ENCODE assay signal across 12 cellular contexts in genomic region chr2:38261569-38262513, GRCh38.
DNase-seq lines count a peak whose midpoint lies in the region; ATAC-seq and TF ChIP-seq lines count a peak whose summit lies in the region.
"Had no signal": no experiment of that assay in that cellular context is flagged by ENCODE, and none has a peak within 500 bp of the region (broad histone marks: within the 10 kb centered on the region; RNA-seq: fewer than 3 reads in every experiment).

No MANE protein-coding gene starts in this region.

- no peak overlapping the region for H2BK5ac ChIP-seq in neuronal stem cell (ENCODE audit: low read length)

- peak; percentile 35 for ATAC-seq in GM18858 (IDR thresholded peaks at IDR 0.05; ENCODE audit: unreplicated experiment)
- ATAC-seq in HG02884 (IDR thresholded peaks at IDR 0.05; ENCODE audit: unreplicated experiment), result no peak
- no peak for ATAC-seq in stimulated activated naive B cell treated with anti-CD40 and anti-IgM and Interleukin-4, amounts not matched to agents 10 μg/mL and 1 μg/mL and 100 μg/mL, for 72 hours (replicated peaks)

- no peak overlapping the region for H4K91ac ChIP-seq in neuronal stem cell (ENCODE audit: low read depth, low read length, poor library complexity)

- no peaks in the 10 kb centered on the region for H3K79me1 ChIP-seq in neuronal stem cell (ENCODE audit: low read depth, low read length)

- H3K27me3 Mint-ChIP-seq in CD14-positive monocyte (ENCODE audit: low read depth in 3 of 3), result peaks cover 0 to 2% (median 2%) of the 10 kb centered on the region in 3 donors
- H3K27me3 Mint-ChIP-seq in T-helper 2 cell treated with Interferon-gamma antibody and Interleukin-4, amounts not matched to agents 5 μg/mL and 100 μg/mL, for 36 hours (ENCODE audit: low read depth), result peaks cover 2% of the 10 kb centered on the region
- peaks cover 17 to 41% of the 10 kb centered on the region in 2 donors for H3K27me3 Mint-ChIP-seq in stimulated activated naive B cell treated with anti-CD40 and anti-IgM and Interleukin-4, amounts not matched to agents 10 μg/mL and 1 μg/mL and 100 μg/mL, for 72 hours

- H3K9me3 ChIP-seq in neuronal stem cell (replicated peaks in 1 of 2; ENCODE audit: control insufficient read depth in 2 of 2, insufficient read depth in 1 of 2, low read depth in 1 of 2, low read length in 2 of 2), result peaks cover 0 to 2% of the 10 kb centered on the region in 2 donors
- no peaks in the 10 kb centered on the region for H3K9me3 ChIP-seq in smooth muscle cell (replicated peaks; ENCODE audit: low read depth)

- peak overlapping the region in 1 of 2 donors; percentile 5 for H3K4me3 Mint-ChIP-seq in CD14-positive monocyte
- peak overlapping the region; percentile 24 for H3K4me3 Mint-ChIP-seq in T-helper 2 cell treated with Interferon-gamma antibody and Interleukin-4, amounts not matched to agents 5 μg/mL and 100 μg/mL, for 36 hours
- H3K4me3 Mint-ChIP-seq in stimulated activated naive B cell treated with anti-CD40 and anti-IgM and Interleukin-4, amounts not matched to agents 10 μg/mL and 1 μg/mL and 100 μg/mL, for 72 hours, result no peak overlapping the region
- H3K4me3 Mint-ChIP-seq: activated naive CD8-positive, alpha-beta T cell had no signal

- H3K27ac ChIP-seq in neuronal stem cell (replicated peaks; ENCODE audit: low read length) (no peak overlapping the region), smooth muscle cell (ENCODE audit: low read depth) (no peak overlapping the region)
- H3K27ac ChIP-seq: WERI-Rb-1 had no signal

- intact Hi-C loops in CD14-positive monocyte (cut with micrococcal nuclease), result loop anchor here in 1 of 2 donors (10.0 kb wide), 1 partner anchor 97 kb away; no protein-coding TSS in a partner anchor

- no peak overlapping the region for H4K8ac ChIP-seq in neuronal stem cell (ENCODE audit: low read depth, low read length)

- no peaks in the 10 kb centered on the region for H4K20me1 ChIP-seq in smooth muscle cell (ENCODE audit: low read depth)

- no peak overlapping the region for H3K23ac ChIP-seq in neuronal stem cell (ENCODE audit: low read depth, low read length, poor library complexity)

- no peak overlapping the region for H3K9ac ChIP-seq in neuronal stem cell (ENCODE audit: low read depth, low read length, poor library complexity)
- no peak overlapping the region for H3K9ac ChIP-seq in smooth muscle cell (ENCODE audit: low read depth)

- no peak overlapping the region for H2AK5ac ChIP-seq in neuronal stem cell (ENCODE audit: low read depth, low read length)

- H3K36me3 ChIP-seq in neuronal stem cell (replicated peaks in 1 of 2; ENCODE audit: control insufficient read depth in 2 of 2, insufficient read depth in 2 of 2, low read length in 2 of 2) (no peaks in the 10 kb centered on the region), smooth muscle cell (ENCODE audit: low read depth) (no peaks in the 10 kb centered on the region)
- H3K36me3 ChIP-seq: WERI-Rb-1 had no signal

- H3K27ac Mint-ChIP-seq in CD14-positive monocyte, result peak overlapping the region in 5 of 7 donors; percentile 71 to 81 (median 81)
- H3K27ac Mint-ChIP-seq in T-helper 2 cell treated with Interferon-gamma antibody and Interleukin-4, amounts not matched to agents 5 μg/mL and 100 μg/mL, for 36 hours, result no peak overlapping the region
- H3K27ac Mint-ChIP-seq in stimulated activated naive B cell treated with anti-CD40 and anti-IgM and Interleukin-4, amounts not matched to agents 10 μg/mL and 1 μg/mL and 100 μg/mL, for 72 hours, result no peak overlapping the region
- H3K27ac Mint-ChIP-seq: activated naive CD8-positive, alpha-beta T cell had no signal

- TF ChIP-seq CTCF in CD14-positive monocyte (IDR thresholded peaks at IDR 0.05), result no peak
- TF ChIP-seq CTCF in smooth muscle cell (IDR thresholded peaks at IDR 0.05; ENCODE audit: borderline replicate concordance, insufficient read depth, poor library complexity, severe bottlenecking), result no peak

- no peak overlapping the region for H3K14ac ChIP-seq in neuronal stem cell (ENCODE audit: low read length)

- peaks cover 3 to 7% of the 10 kb centered on the region in 2 donors for H3K36me3 Mint-ChIP-seq in CD14-positive monocyte
- H3K36me3 Mint-ChIP-seq in T-helper 2 cell treated with Interferon-gamma antibody and Interleukin-4, amounts not matched to agents 5 μg/mL and 100 μg/mL, for 36 hours (ENCODE audit: low read depth), result no peaks in the 10 kb centered on the region
- peaks cover under 1 to 3% of the 10 kb centered on the region in 2 donors for H3K36me3 Mint-ChIP-seq in stimulated activated naive B cell treated with anti-CD40 and anti-IgM and Interleukin-4, amounts not matched to agents 10 μg/mL and 1 μg/mL and 100 μg/mL, for 72 hours
- H3K36me3 Mint-ChIP-seq: activated naive CD8-positive, alpha-beta T cell had no signal

- peaks cover 2 to 10% (median 4%) of the 10 kb centered on the region in 7 donors for H3K9me3 Mint-ChIP-seq in CD14-positive monocyte
- peaks cover 4% of the 10 kb centered on the region for H3K9me3 Mint-ChIP-seq in T-helper 2 cell treated with Interferon-gamma antibody and Interleukin-4, amounts not matched to agents 5 μg/mL and 100 μg/mL, for 36 hours
- peaks cover 0 to 5% of the 10 kb centered on the region in 2 donors for H3K9me3 Mint-ChIP-seq in stimulated activated naive B cell treated with anti-CD40 and anti-IgM and Interleukin-4, amounts not matched to agents 10 μg/mL and 1 μg/mL and 100 μg/mL, for 72 hours

- no peak overlapping the region for H2BK15ac ChIP-seq in neuronal stem cell (ENCODE audit: low read length)

- peaks cover 0 to 13% (median 0%) of the 10 kb centered on the region in 3 experiments for H3K27me3 ChIP-seq in neuronal stem cell (ENCODE audit: control insufficient read depth in 3 of 3, insufficient read depth in 3 of 3, low read depth in 1 of 3, low read length in 3 of 3)
- H3K27me3 ChIP-seq in smooth muscle cell (ENCODE audit: low read depth), result no peaks in the 10 kb centered on the region

- no peak overlapping the region for H2BK12ac ChIP-seq in neuronal stem cell (ENCODE audit: low read length)

- no peak overlapping the region for H3K4ac ChIP-seq in neuronal stem cell (ENCODE audit: low read length)

- H3F3A ChIP-seq in smooth muscle cell (ENCODE audit: low read depth), result no peaks in the 10 kb centered on the region

- no peak for DNase-seq in CD14-positive monocyte (ENCODE audit: low spot score)
- peak; percentile 44 for DNase-seq in T-helper 2 cell treated with Interferon-gamma antibody and Interleukin-4, amounts not matched to agents 5 μg/mL and 100 μg/mL, for 36 hours (ENCODE audit: low spot score)
- no peak for DNase-seq in neuronal stem cell (ENCODE audit: low spot score)
- DNase-seq in smooth muscle cell (lab: John Stamatoyannopoulos, UW; ENCODE audit: unreplicated experiment), result no peak
- no peak for DNase-seq in activated CD8-positive, alpha-beta memory T cell treated with anti-CD3 and anti-CD28 coated beads for 24 hours
- DNase-seq in stimulated activated naive B cell treated with anti-CD40 and anti-IgM and Interleukin-4, amounts not matched to agents 10 μg/mL and 1 μg/mL and 100 μg/mL, for 72 hours, result no peak
- DNase-seq: NCI-H526 treated with DMSO at 0.1 percent for 48 hours, SIG-M5 had no signal

- H2AFZ ChIP-seq in neuronal stem cell (ENCODE audit: low read length), result peak overlapping the region; percentile 42
- no peak overlapping the region for H2AFZ ChIP-seq in smooth muscle cell (ENCODE audit: low read depth)

- no peak overlapping the region for H3K4me2 ChIP-seq in neuronal stem cell (ENCODE audit: insufficient read depth, low read length, poor library complexity, severe bottlenecking)
- H3K4me2 ChIP-seq in smooth muscle cell, result no peak overlapping the region

- no peak overlapping the region for H2BK120ac ChIP-seq in neuronal stem cell (ENCODE audit: low read depth, low read length)

- peak overlapping the region; percentile 68 for H3K18ac ChIP-seq in neuronal stem cell (ENCODE audit: low read length)

- no peak overlapping the region for H3K4me3 ChIP-seq in neuronal stem cell (ENCODE audit: low read length in 2 of 2)
- H3K4me3 ChIP-seq in smooth muscle cell, result no peak overlapping the region

- no peaks in the 10 kb centered on the region for H3K79me2 ChIP-seq in smooth muscle cell (ENCODE audit: low read depth)

- WGBS in neuronal stem cell (ENCODE audit: extremely low coverage in 2 of 2, insufficient read length in 2 of 2, insufficient replicate concordance in 1 of 2), 2 donors, result no CpG with 5 or more reads among the region's 17 CpGs
- WGBS in smooth muscle cell (ENCODE audit: low lambda C conversion rate), result 86% methylated on average over 17 of the region's 17 CpGs

- H3K4me1 Mint-ChIP-seq in CD14-positive monocyte, result peaks cover 73% of the 10 kb centered on the region
- peaks cover 26% of the 10 kb centered on the region for H3K4me1 Mint-ChIP-seq in T-helper 2 cell treated with Interferon-gamma antibody and Interleukin-4, amounts not matched to agents 5 μg/mL and 100 μg/mL, for 36 hours (ENCODE audit: low read depth)
- H3K4me1 Mint-ChIP-seq in stimulated activated naive B cell treated with anti-CD40 and anti-IgM and Interleukin-4, amounts not matched to agents 10 μg/mL and 1 μg/mL and 100 μg/mL, for 72 hours, result peaks cover 3 to 4% of the 10 kb centered on the region in 2 donors

- peaks cover 2 to 4% of the 10 kb centered on the region in 2 donors for H3K4me1 ChIP-seq in neuronal stem cell (ENCODE audit: control insufficient read depth in 2 of 2, insufficient read depth in 1 of 2, low read depth in 1 of 2, low read length in 2 of 2)
- no peaks in the 10 kb centered on the region for H3K4me1 ChIP-seq in smooth muscle cell (ENCODE audit: low read depth)

Comparison
In these comparisons a context has a peak if more than half of its experiments do, and no peak if none do; other contexts are left out.
1. H3K27ac Mint-ChIP-seq: peak in CD14-positive monocyte (5 of 7); none in T-helper 2 cell treated with Interferon-gamma antibody and Interleukin-4, amounts not matched to agents 5 μg/mL and 100 μg/mL, for 36 hours (single experiment) and stimulated activated naive B cell treated with anti-CD40 and anti-IgM and Interleukin-4, amounts not matched to agents 10 μg/mL and 1 μg/mL and 100 μg/mL, for 72 hours (single experiment).